Comparison of ENCODE assay signal across 1 cellular context in genomic region chr2:73291461-73292315, GRCh38.
TF ChIP-seq lines count a peak whose summit lies in the region.

No MANE protein-coding gene starts in this region.

TF ChIP-seq in WTC11, 78 proteins besides CTCF, POLR2A, EP300 and RAD21 (continued from another document):
- TF ChIP-seq AR (CRISPR knock-in tag; IDR thresholded peaks at IDR 0.05) (no peak), RORB (CRISPR knock-in tag; IDR thresholded peaks at IDR 0.05) (no peak), JUN (CRISPR knock-in tag; IDR thresholded peaks at IDR 0.05) (0 out of 2 replicates have a peak, but pooled peaks have one; percentile 67), ATF6 (CRISPR knock-in tag; IDR thresholded peaks at IDR 0.05) (no peak), ZNF512 (CRISPR knock-in tag; IDR thresholded peaks at IDR 0.05; ENCODE audit: borderline replicate concordance) (no peak), MLX (CRISPR knock-in tag; IDR thresholded peaks at IDR 0.05) (no peak; the same call in 1 of the 2 replicates), ZBTB43 (CRISPR knock-in tag; IDR thresholded peaks at IDR 0.05) (0 out of 2 replicates have a peak, but pooled peaks have one; percentile 3), ELF4 (CRISPR knock-in tag; IDR thresholded peaks at IDR 0.05; ENCODE audit: low read depth) (peak; percentile 8; the same call in 1 of the 2 replicates), ARID4B (CRISPR knock-in tag; IDR thresholded peaks at IDR 0.05; ENCODE audit: borderline replicate concordance) (0 out of 2 replicates have a peak, but pooled peaks have one; percentile 9), ETV6 (CRISPR knock-in tag; IDR thresholded peaks at IDR 0.05) (0 out of 2 replicates have a peak, but pooled peaks have one; percentile 32), KAT7 (CRISPR knock-in tag; IDR thresholded peaks at IDR 0.05; ENCODE audit: borderline replicate concordance) (0 out of 2 replicates have a peak, but pooled peaks have one; percentile 34), ESRRA (CRISPR knock-in tag; IDR thresholded peaks at IDR 0.05; ENCODE audit: borderline replicate concordance) (no peak), ZNF263 (CRISPR knock-in tag; IDR thresholded peaks at IDR 0.05; ENCODE audit: low read depth) (no peak), EMX1 (CRISPR knock-in tag; IDR thresholded peaks at IDR 0.05) (no peak), TEAD1 (CRISPR knock-in tag; IDR thresholded peaks at IDR 0.05) (peak; percentile 50; the same call in 1 of the 2 replicates), ATF1 (CRISPR knock-in tag; IDR thresholded peaks at IDR 0.05) (0 out of 2 replicates have a peak, but pooled peaks have one; percentile 43), JAZF1 (CRISPR knock-in tag; IDR thresholded peaks at IDR 0.05) (no peak), NFATC4 (CRISPR knock-in tag; IDR thresholded peaks at IDR 0.05) (no peak), ZNF121 (CRISPR knock-in tag; IDR thresholded peaks at IDR 0.05) (no peak)
- TF ChIP-seq, protein P1, sequence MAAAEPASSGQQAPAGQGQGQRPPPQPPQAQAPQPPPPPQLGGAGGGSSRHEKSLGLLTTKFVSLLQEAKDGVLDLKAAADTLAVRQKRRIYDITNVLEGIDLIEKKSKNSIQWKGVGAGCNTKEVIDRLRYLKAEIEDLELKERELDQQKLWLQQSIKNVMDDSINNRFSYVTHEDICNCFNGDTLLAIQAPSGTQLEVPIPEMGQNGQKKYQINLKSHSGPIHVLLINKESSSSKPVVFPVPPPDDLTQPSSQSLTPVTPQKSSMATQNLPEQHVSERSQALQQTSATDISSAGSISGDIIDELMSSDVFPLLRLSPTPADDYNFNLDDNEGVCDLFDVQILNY (CRISPR knock-in tag; IDR thresholded peaks at IDR 0.05): peak; percentile 29; the same call in 1 of the 2 replicates
- TF ChIP-seq, protein P2, sequence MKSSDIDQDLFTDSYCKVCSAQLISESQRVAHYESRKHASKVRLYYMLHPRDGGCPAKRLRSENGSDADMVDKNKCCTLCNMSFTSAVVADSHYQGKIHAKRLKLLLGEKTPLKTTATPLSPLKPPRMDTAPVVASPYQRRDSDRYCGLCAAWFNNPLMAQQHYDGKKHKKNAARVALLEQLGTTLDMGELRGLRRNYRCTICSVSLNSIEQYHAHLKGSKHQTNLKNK (CRISPR knock-in tag; IDR thresholded peaks at IDR 0.05): no peak
- TF ChIP-seq, protein P3, sequence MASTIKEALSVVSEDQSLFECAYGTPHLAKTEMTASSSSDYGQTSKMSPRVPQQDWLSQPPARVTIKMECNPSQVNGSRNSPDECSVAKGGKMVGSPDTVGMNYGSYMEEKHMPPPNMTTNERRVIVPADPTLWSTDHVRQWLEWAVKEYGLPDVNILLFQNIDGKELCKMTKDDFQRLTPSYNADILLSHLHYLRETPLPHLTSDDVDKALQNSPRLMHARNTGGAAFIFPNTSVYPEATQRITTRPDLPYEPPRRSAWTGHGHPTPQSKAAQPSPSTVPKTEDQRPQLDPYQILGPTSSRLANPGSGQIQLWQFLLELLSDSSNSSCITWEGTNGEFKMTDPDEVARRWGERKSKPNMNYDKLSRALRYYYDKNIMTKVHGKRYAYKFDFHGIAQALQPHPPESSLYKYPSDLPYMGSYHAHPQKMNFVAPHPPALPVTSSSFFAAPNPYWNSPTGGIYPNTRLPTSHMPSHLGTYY (CRISPR knock-in tag; IDR thresholded peaks at IDR 0.05): no peak
